Comparison of ENCODE assay signal across 29 cellular contexts in genomic region chr15:46061002-46061401, GRCh38.
"Had no signal": no experiment of that assay in that cellular context is flagged by ENCODE, and none has a peak within 500 bp of the region (broad histone marks: within the 10 kb centered on the region; RNA-seq: fewer than 3 reads in every experiment).

No MANE protein-coding gene starts in this region.

- DNase-seq: activated B cell treated with CpG ODN at 0.5 μM for 24 hours; activated CD4-positive, alpha-beta T cell treated with anti-CD3 and anti-CD28 coated beads for 48 hours; activated CD4-positive, alpha-beta T cell treated with anti-CD3 and anti-CD28 coated beads, Interleukin-2, amount 50 U/mL, for 1 hour; activated CD4-positive, alpha-beta T cell treated with anti-CD3 and anti-CD28 coated beads, Interleukin-2, amount 50 U/mL, for 48 hours; activated CD8-positive, alpha-beta memory T cell treated with anti-CD3 and anti-CD28 coated beads for 24 hours; activated CD8-positive, alpha-beta T cell treated with anti-CD3 and anti-CD28 coated beads for 36 hours; activated effector memory CD4-positive, alpha-beta T cell treated with anti-CD3 and anti-CD28 coated beads, Interleukin-2, amount 50 U/mL, for 16 hours; activated naive CD4-positive, alpha-beta T cell treated with anti-CD3 and anti-CD28 coated beads for 36 hours; activated naive CD8-positive, alpha-beta T cell treated with anti-CD3 and anti-CD28 coated beads for 36 hours; activated naive CD8-positive, alpha-beta T cell treated with anti-CD3 and anti-CD28 coated beads, Interleukin-2, amount 50 U/mL, for 24 hours; activated T-cell treated with anti-CD3 and anti-CD28 coated beads, Interleukin-2, amount 50 U/mL, for 1 hour; activated T-cell treated with anti-CD3 and anti-CD28 coated beads, Interleukin-2, amount 50 U/mL, for 48 hours; amygdala; aorta; body of pancreas; colonic mucosa; effector CD8-positive, alpha-beta T cell; esophagus squamous epithelium; foreskin melanocyte; heart right ventricle; T-helper 17 cell; T1000; WERI-Rb-1 had no signal

- H3K9me3 Mint-ChIP-seq: activated B cell treated with CpG ODN at 0.5 μM for 24 hours; activated CD8-positive, alpha-beta T cell treated with anti-CD3 and anti-CD28 coated beads for 36 hours; activated naive CD4-positive, alpha-beta T cell treated with anti-CD3 and anti-CD28 coated beads for 36 hours; activated naive CD4-positive, alpha-beta T cell treated with anti-CD3 and anti-CD28 coated beads, Interleukin-2, amount 50 U/mL, for 24 hours; activated naive CD8-positive, alpha-beta T cell treated with anti-CD3 and anti-CD28 coated beads for 36 hours had no signal

- H3K36me3 Mint-ChIP-seq: activated naive CD4-positive, alpha-beta T cell treated with anti-CD3 and anti-CD28 coated beads, Interleukin-2, amount 50 U/mL, for 24 hours; activated naive CD8-positive, alpha-beta T cell treated with anti-CD3 and anti-CD28 coated beads for 36 hours had no signal

- H3K27ac Mint-ChIP-seq: activated B cell treated with CpG ODN at 0.5 μM for 24 hours; activated CD8-positive, alpha-beta T cell treated with anti-CD3 and anti-CD28 coated beads for 36 hours; activated naive CD4-positive, alpha-beta T cell treated with anti-CD3 and anti-CD28 coated beads for 36 hours; activated naive CD4-positive, alpha-beta T cell treated with anti-CD3 and anti-CD28 coated beads, Interleukin-2, amount 50 U/mL, for 24 hours; activated naive CD8-positive, alpha-beta T cell treated with anti-CD3 and anti-CD28 coated beads for 36 hours; activated naive CD8-positive, alpha-beta T cell treated with anti-CD3 and anti-CD28 coated beads, Interleukin-2, amount 50 U/mL, for 24 hours; activated T-helper 1 cell treated with anti-CD3 and anti-CD28 coated beads, Interleukin-12 subunit alpha, Interleukin-12 subunit beta, Interleukin-2, Interleukin-4 antibody, amounts not matched to agents 30 ng/mL and 10 ng/mL and 1 ng/mL, durations not matched to agents 14 hours and 24 hours and 36 hours; activated T-helper 2 cell treated with anti-CD3 and anti-CD28 coated beads, Interferon-gamma antibody, Interleukin-2, Interleukin-4, amounts not matched to agents 10 μg/mL and 5 μg/mL and 100 μg/mL, durations not matched to agents 14 hours and 24 hours and 36 hours; T-helper 17 cell; T-helper 2 cell treated with Interferon-gamma antibody and Interleukin-4, amounts not matched to agents 5 μg/mL and 100 μg/mL, for 36 hours had no signal

- ATAC-seq: activated CD4-positive, CD25-positive, alpha-beta regulatory T cell treated with anti-CD3 and anti-CD28 coated beads, Interleukin-2, amount 50 U/mL, for 24 hours; activated CD8-positive, alpha-beta T cell treated with anti-CD3 and anti-CD28 coated beads for 36 hours; activated naive CD8-positive, alpha-beta T cell treated with anti-CD3 and anti-CD28 coated beads, Interleukin-2, amount 50 U/mL, for 24 hours; gastroesophageal sphincter; T-helper 17 cell had no signal

- H3K4me1 Mint-ChIP-seq: activated B cell treated with CpG ODN at 0.5 μM for 24 hours; activated naive CD4-positive, alpha-beta T cell treated with anti-CD3 and anti-CD28 coated beads, Interleukin-2, amount 50 U/mL, for 24 hours; activated naive CD8-positive, alpha-beta T cell treated with anti-CD3 and anti-CD28 coated beads for 36 hours; activated naive CD8-positive, alpha-beta T cell treated with anti-CD3 and anti-CD28 coated beads, Interleukin-2, amount 50 U/mL, for 24 hours; T-helper 17 cell had no signal

- H3K27me3 Mint-ChIP-seq: activated B cell treated with CpG ODN at 0.5 μM for 24 hours; activated CD8-positive, alpha-beta T cell treated with anti-CD3 and anti-CD28 coated beads for 36 hours; activated naive CD4-positive, alpha-beta T cell treated with anti-CD3 and anti-CD28 coated beads, Interleukin-2, amount 50 U/mL, for 24 hours; activated naive CD8-positive, alpha-beta T cell treated with anti-CD3 and anti-CD28 coated beads for 36 hours; activated naive CD8-positive, alpha-beta T cell treated with anti-CD3 and anti-CD28 coated beads, Interleukin-2, amount 50 U/mL, for 24 hours; T-helper 17 cell had no signal

- H3K4me3 Mint-ChIP-seq: activated B cell treated with CpG ODN at 0.5 μM for 24 hours; activated CD8-positive, alpha-beta T cell treated with anti-CD3 and anti-CD28 coated beads for 36 hours; activated naive CD4-positive, alpha-beta T cell treated with anti-CD3 and anti-CD28 coated beads for 36 hours; activated naive CD4-positive, alpha-beta T cell treated with anti-CD3 and anti-CD28 coated beads, Interleukin-2, amount 50 U/mL, for 24 hours; activated naive CD8-positive, alpha-beta T cell treated with anti-CD3 and anti-CD28 coated beads for 36 hours; activated naive CD8-positive, alpha-beta T cell treated with anti-CD3 and anti-CD28 coated beads, Interleukin-2, amount 50 U/mL, for 24 hours; activated T-helper 1 cell treated with anti-CD3 and anti-CD28 coated beads, Interleukin-12 subunit alpha, Interleukin-12 subunit beta, Interleukin-2, Interleukin-4 antibody, amounts not matched to agents 30 ng/mL and 10 ng/mL and 1 ng/mL, durations not matched to agents 14 hours and 24 hours and 36 hours; T-helper 17 cell; T-helper 2 cell treated with Interferon-gamma antibody and Interleukin-4, amounts not matched to agents 5 μg/mL and 100 μg/mL, for 36 hours had no signal
